Comparison of ENCODE assay signal across 31 cellular contexts in the genomic region with DNA sequence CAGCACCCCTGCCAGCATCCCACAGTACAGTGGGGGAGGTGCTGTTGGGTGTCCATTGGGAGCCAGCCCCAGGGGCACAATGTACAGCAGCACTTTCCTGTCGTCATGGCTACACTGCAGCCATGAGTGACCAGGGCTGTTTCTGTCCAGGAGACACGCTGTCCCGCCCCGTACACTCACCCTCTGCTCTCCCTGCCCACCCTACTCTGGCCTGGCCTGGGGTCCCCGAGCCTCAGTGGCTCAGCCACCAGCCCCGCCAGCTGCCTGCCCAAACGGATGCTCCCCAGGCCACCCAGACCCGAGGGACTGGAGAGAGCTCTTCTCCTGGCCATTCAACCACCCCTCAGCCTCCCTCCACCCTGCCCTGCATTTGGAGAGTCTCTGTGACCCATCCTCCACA. TPM values are rescaled to one million over a fixed set of nuclear protein-coding genes. Genes with fewer than 3 reads are reported as not detected.
"Had no signal": no experiment of that assay in that cellular context is flagged by ENCODE, and none has a peak within 500 bp of the region (broad histone marks: within the 10 kb centered on the region; RNA-seq: fewer than 3 reads in every experiment).

No MANE protein-coding gene starts in this region.

- H3K9me3 ChIP-seq: lower lobe of right lung, right lobe of liver, stomach, thoracic aorta, tibial artery, uterus had no signal

- ATAC-seq: left lobe of liver; left ventricle myocardium superior; lower lobe of right lung; naive thymus-derived CD8-positive, alpha-beta T cell; stimulated activated naive B cell treated with anti-CD40 and anti-IgM and Interleukin-4, amounts not matched to agents 10 μg/mL and 1 μg/mL and 100 μg/mL, for 72 hours; stimulated activated naive CD8-positive, alpha-beta T cell treated with anti-CD3 and anti-CD28 coated beads, Interleukin-15, Interleukin-2, amounts not matched to agents 100 U/mL and 50 U/mL, for 24 hours had no signal

- H3K9me3 Mint-ChIP-seq: nephron, neural crest cell had no signal

- H3K4me3 Mint-ChIP-seq: immature natural killer cell; naive thymus-derived CD8-positive, alpha-beta T cell; nephron; neural crest cell; stimulated activated naive B cell treated with anti-CD40 and anti-IgM and Interleukin-4, amounts not matched to agents 10 μg/mL and 1 μg/mL and 100 μg/mL, for 72 hours had no signal

- H3K4me1 ChIP-seq: lower lobe of right lung, parathyroid adenoma, right atrium auricular region, right lobe of liver, stomach, tibial artery, uterus had no signal

- H3K4me1 Mint-ChIP-seq: immature natural killer cell; naive thymus-derived CD8-positive, alpha-beta T cell; nephron; neural crest cell; stimulated activated naive B cell treated with anti-CD40 and anti-IgM and Interleukin-4, amounts not matched to agents 10 μg/mL and 1 μg/mL and 100 μg/mL, for 72 hours had no signal

- H3K27ac ChIP-seq: lower lobe of right lung, parathyroid adenoma, right atrium auricular region, right lobe of liver, stomach, thoracic aorta, tibial artery, uterus had no signal

- H3K4me3 ChIP-seq: lower lobe of right lung, right atrium auricular region, right lobe of liver, smooth muscle cell, stomach, thoracic aorta, tibial artery, uterus had no signal

- H3K27ac Mint-ChIP-seq: immature natural killer cell; naive thymus-derived CD8-positive, alpha-beta T cell; nephron; progenitor cell of endocrine pancreas; stimulated activated naive B cell treated with anti-CD40 and anti-IgM and Interleukin-4, amounts not matched to agents 10 μg/mL and 1 μg/mL and 100 μg/mL, for 72 hours had no signal

- H3K36me3 ChIP-seq: lower lobe of right lung, right atrium auricular region, right lobe of liver, stomach, thoracic aorta, tibial artery, uterus had no signal

- H3K36me3 Mint-ChIP-seq: immature natural killer cell; stimulated activated naive B cell treated with anti-CD40 and anti-IgM and Interleukin-4, amounts not matched to agents 10 μg/mL and 1 μg/mL and 100 μg/mL, for 72 hours had no signal

- H3K27me3 ChIP-seq: right atrium auricular region, right lobe of liver, tibial artery, uterus had no signal

- DNase-seq: hypothalamus; immature natural killer cell; left ventricle myocardium superior; lower lobe of right lung; mammary epithelial cell; mesenchymal stem cell; nucleus accumbens; right lobe of liver; stimulated activated CD4-positive, alpha-beta T cell treated with anti-CD3 and anti-CD28 coated beads, Interleukin-12 subunit alpha, Interleukin-12 subunit beta, amount 100 ng/mL, for 4 hours; stimulated activated CD4-positive, alpha-beta T cell treated with anti-CD3 and anti-CD28 coated beads, Interleukin-15, amount 100 ng/mL, for 24 hours; stimulated activated CD4-positive, alpha-beta T cell treated with anti-CD3 and anti-CD28 coated beads, Interleukin-2, amount 100 ng/mL, for 24 hours; stimulated activated CD4-positive, alpha-beta T cell treated with anti-CD3 and anti-CD28 coated beads, Interleukin-4, amount 100 ng/mL, for 1 hour; stimulated activated naive B cell treated with anti-CD40 and anti-IgM and Interleukin-4, amounts not matched to agents 10 μg/mL and 1 μg/mL and 100 μg/mL, for 72 hours; stimulated activated naive CD8-positive, alpha-beta T cell treated with anti-CD3 and anti-CD28 coated beads, Interleukin-15, Interleukin-2, amounts not matched to agents 100 U/mL and 50 U/mL, for 24 hours; stomach; tibial artery; trophoblast cell; uterus had no signal

RNA-seq across cellular contexts. Expression of a gene that starts 9.3 kb away (rescaled TPM):
- total RNA-seq: kidney epithelial cell; left ventricle myocardium superior; naive thymus-derived CD8-positive, alpha-beta T cell; neural crest cell; osteocyte; pulmonary artery endothelial cell; right atrium auricular region; smooth muscle cell; stomach; thoracic aorta; ureter had no signal
- polyA plus RNA-seq: immature natural killer cell; mammary epithelial cell; naive thymus-derived CD8-positive, alpha-beta T cell; smooth muscle cell; stomach had no signal
